Comparison of ENCODE assay signal across 8 cellular contexts in genomic region chr7:71131256-71131752, GRCh38. TPM values are rescaled to one million over a fixed set of nuclear protein-coding genes. Genes with fewer than 3 reads are reported as not detected.
DNase-seq lines count a peak whose midpoint lies in the region; ATAC-seq and TF ChIP-seq lines count a peak whose summit lies in the region.

No MANE protein-coding gene starts in this region.

- ATAC-seq in omental fat pad (ENCODE audit: low FRiP score), result peak; percentile 20
- no peak for ATAC-seq in HG03432 (IDR thresholded peaks at IDR 0.05; ENCODE audit: unreplicated experiment)

- H3K4me3 Mint-ChIP-seq in activated CD4-positive, alpha-beta T cell treated with anti-CD3 and anti-CD28 coated beads, Interleukin-2, amount 10 ng/mL, durations not matched to agents 7 days and 5 days, result no peak overlapping the region

- CTCF ChIA-PET in AG04449 (lab: Yijun Ruan, JAX), result no interaction called here
- CTCF ChIA-PET in activated CD4-positive, alpha-beta T cell treated with anti-CD3 and anti-CD28 coated beads, Interleukin-2, amount 10 ng/mL, durations not matched to agents 7 days and 5 days (lab: Charles Lee), result interaction anchor here (0.5 kb wide), 1 partner anchor 20 kb away, joined by 4 read pairs; no protein-coding TSS in a partner anchor

- POLR2A ChIA-PET in AG04449 (lab: Yijun Ruan, JAX), result no interaction called here
- POLR2A ChIA-PET in activated CD4-positive, alpha-beta T cell treated with anti-CD3 and anti-CD28 coated beads, Interleukin-2, amount 10 ng/mL, durations not matched to agents 7 days and 5 days (lab: Charles Lee), result no interaction called here

- no peak overlapping the region for H3K27ac Mint-ChIP-seq in activated CD4-positive, alpha-beta T cell treated with anti-CD3 and anti-CD28 coated beads, Interleukin-2, amount 10 ng/mL, durations not matched to agents 7 days and 5 days

- H3K9me3 Mint-ChIP-seq in activated CD4-positive, alpha-beta T cell treated with anti-CD3 and anti-CD28 coated beads, Interleukin-2, amount 10 ng/mL, durations not matched to agents 7 days and 5 days, result peaks cover 3% of the 10 kb centered on the region

- H3K36me3 Mint-ChIP-seq in activated CD4-positive, alpha-beta T cell treated with anti-CD3 and anti-CD28 coated beads, Interleukin-2, amount 10 ng/mL, durations not matched to agents 7 days and 5 days (ENCODE audit: low read depth), result no peaks in the 10 kb centered on the region

- TF ChIP-seq CTCF in AG04449 (IDR thresholded peaks at IDR 0.05; ENCODE audit: insufficient read depth, low read length, missing control alignments), result no peak
- no peak for TF ChIP-seq CTCF in omental fat pad (IDR thresholded peaks at IDR 0.05)

- H3K27me3 Mint-ChIP-seq in activated CD4-positive, alpha-beta T cell treated with anti-CD3 and anti-CD28 coated beads, Interleukin-2, amount 10 ng/mL, durations not matched to agents 7 days and 5 days, result peaks cover 21% of the 10 kb centered on the region

- DNase-seq in AG04449 (ENCODE audit: low read depth, low spot score), result no peak
- peak; percentile 32 for DNase-seq in NCI-H2029 treated with DMSO at 0.1 percent for 48 hours (lab: John Stamatoyannopoulos, UW)
- peak; percentile 16 for DNase-seq in germinal center (ENCODE audit: low spot score)
- no peak for DNase-seq in omental fat pad (ENCODE audit: low spot score)
- no peak for DNase-seq in dermis blood vessel endothelial cell
- DNase-seq in NOMO-1 (lab: John Stamatoyannopoulos, UW; ENCODE audit: unreplicated experiment in 2 of 2), result no peak
- DNase-seq in activated CD4-positive, alpha-beta T cell treated with anti-CD3 and anti-CD28 coated beads, Interleukin-2, amount 10 ng/mL, durations not matched to agents 7 days and 5 days, result no peak

- no peaks in the 10 kb centered on the region for H3K4me1 Mint-ChIP-seq in activated CD4-positive, alpha-beta T cell treated with anti-CD3 and anti-CD28 coated beads, Interleukin-2, amount 10 ng/mL, durations not matched to agents 7 days and 5 days

- H3K4me3 ChIP-seq in AG04449 (ENCODE audit: low read depth, low read length), result peak overlapping the region; percentile 27

RNA-seq across cellular contexts. Expression of gene GALNT17, which starts 0.6 kb away (rescaled TPM):
- total RNA-seq in omental fat pad (10 to 100 TPM in 1 of 4 donors, 1 to 10 TPM in 3; 1.6 to 12.6 (median 2.9) TPM), dermis blood vessel endothelial cell (not detected in 2 replicates)
- total RNA-seq in activated CD4-positive, alpha-beta T cell treated with anti-CD3 and anti-CD28 coated beads, Interleukin-2, amount 10 ng/mL, durations not matched to agents 7 days and 5 days, result not detected

Comparison
In these comparisons a context has a peak if more than half of its experiments do, and no peak if none do; other contexts are left out.
1. DNase-seq: peak in NCI-H2029 treated with DMSO at 0.1 percent for 48 hours (single experiment) and germinal center (single experiment); none in AG04449 (single experiment), omental fat pad (single experiment), dermis blood vessel endothelial cell (single experiment), NOMO-1 (0 of 2) and activated CD4-positive, alpha-beta T cell treated with anti-CD3 and anti-CD28 coated beads, Interleukin-2, amount 10 ng/mL, durations not matched to agents 7 days and 5 days (single experiment).